Comparison of ENCODE assay signal across 8 cellular contexts in the genomic region with DNA sequence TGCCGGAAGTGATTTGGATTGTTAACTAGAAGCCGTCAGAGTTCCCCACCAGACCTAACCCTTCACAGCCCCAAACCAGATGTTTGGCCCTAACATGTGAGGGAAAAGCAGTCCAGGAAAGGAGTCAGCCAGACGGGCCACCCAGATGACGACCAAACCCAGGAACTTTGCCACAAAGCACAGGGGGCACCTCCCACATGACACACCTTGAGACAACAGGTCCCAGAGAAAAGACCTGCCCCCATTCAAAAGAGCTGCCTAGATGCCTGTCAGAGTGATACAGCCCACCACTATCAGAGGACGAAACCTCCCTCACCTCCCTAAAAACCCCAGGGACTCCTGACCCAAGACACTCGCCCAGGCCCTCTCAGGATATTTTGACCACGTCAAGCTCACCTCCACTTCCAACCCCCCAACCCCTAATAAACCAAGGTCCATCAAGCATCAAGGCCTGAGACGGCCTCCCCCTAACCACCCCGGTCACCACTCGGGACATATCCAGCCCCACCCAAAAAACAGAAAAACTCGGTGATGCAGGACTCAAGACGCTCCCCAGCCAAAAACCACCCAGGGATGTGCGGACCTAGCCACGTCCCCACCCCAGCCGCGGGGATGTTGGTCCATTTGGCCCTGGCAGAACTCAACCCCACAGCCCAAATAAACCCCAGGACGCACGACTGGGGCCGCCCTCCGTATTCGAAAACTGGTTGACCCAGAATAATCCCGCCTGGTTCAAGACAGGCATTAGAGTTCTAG.
A peak's percentile ranks its signal among the peaks of the same experiment; 100 is the strongest.
DNase-seq lines count a peak whose midpoint lies in the region; ATAC-seq and TF ChIP-seq lines count a peak whose summit lies in the region.

No MANE protein-coding gene starts in this region.

- DNase-seq in AG20443 (ENCODE audit: low spot score) (peak; percentile 72), NCI-H2196 treated with DMSO at 0.1 percent for 48 hours (lab: John Stamatoyannopoulos, UW; ENCODE audit: unreplicated experiment) (no peak), NCI-H2171 treated with DMSO at 0.1 percent for 48 hours (lab: John Stamatoyannopoulos, UW) (no peak), NOMO-1 treated with DMSO at 0.1 percent for 48 hours (lab: John Stamatoyannopoulos, UW; ENCODE audit: unreplicated experiment) (no peak)
- DNase-seq in effector memory CD8-positive, alpha-beta T cell: no peak

- H3K36me3 ChIP-seq in OCI-LY3 (replicated peaks; ENCODE audit: low read depth, low read length) (no peaks in the 10 kb centered on the region), muscle layer of colon (ENCODE audit: insufficient read depth, low read length) (no peaks in the 10 kb centered on the region)

- H3K4me1 ChIP-seq in OCI-LY3 (ENCODE audit: low read length): peaks cover 10% of the 10 kb centered on the region
- peaks cover 10% of the 10 kb centered on the region for H3K4me1 ChIP-seq in muscle layer of colon (ENCODE audit: insufficient read depth, low read length)

- peak overlapping the region; percentile 100 for H2AFZ ChIP-seq in OCI-LY3 (ENCODE audit: low read depth, low read length)

- H3K79me2 ChIP-seq in OCI-LY3 (ENCODE audit: low read length): peaks cover 23% of the 10 kb centered on the region

- H3K27me3 Mint-ChIP-seq in effector memory CD8-positive, alpha-beta T cell: peaks cover 10 to 14% of the 10 kb centered on the region in 2 donors

- no peak for TF ChIP-seq CTCF in OCI-LY3 (IDR thresholded peaks at IDR 0.05; ENCODE audit: low read depth, low read length)

- peak overlapping the region; percentile 93 to 94 for H3K27ac Mint-ChIP-seq in effector memory CD8-positive, alpha-beta T cell

- peak overlapping the region; percentile 79 for H3K4me2 ChIP-seq in OCI-LY3 (ENCODE audit: low read length)

- peaks cover 4% of the 10 kb centered on the region for H3K36me3 Mint-ChIP-seq in effector memory CD8-positive, alpha-beta T cell (ENCODE audit: insufficient read depth)

- H3K27ac ChIP-seq in OCI-LY3 (ENCODE audit: low read length) (peak overlapping the region; percentile 64), muscle layer of colon (ENCODE audit: low read depth, low read length) (peak overlapping the region; percentile 94)

- H3K4me1 Mint-ChIP-seq in effector memory CD8-positive, alpha-beta T cell (ENCODE audit: low read depth in 2 of 2): peaks cover 16 to 22% of the 10 kb centered on the region in 2 donors

- peak overlapping the region; percentile 89 for H3K4me3 ChIP-seq in OCI-LY3 (ENCODE audit: low read length)
- peak overlapping the region; percentile 95 to 98 for H3K4me3 ChIP-seq in muscle layer of colon (ENCODE audit: low read depth in 1 of 2, low read length in 2 of 2)

- H3K9ac ChIP-seq in OCI-LY3 (ENCODE audit: low read length) (peak overlapping the region; percentile 84), muscle layer of colon (ENCODE audit: low read length) (peak overlapping the region; percentile 87)

- H3K9me3 Mint-ChIP-seq in effector memory CD8-positive, alpha-beta T cell: no peaks in the 10 kb centered on the region

- peak overlapping the region; percentile 98 to 99 for H3K4me3 Mint-ChIP-seq in effector memory CD8-positive, alpha-beta T cell

- H3K9me3 ChIP-seq in OCI-LY3 (ENCODE audit: insufficient read depth, low read length): no peaks in the 10 kb centered on the region
- no peaks in the 10 kb centered on the region for H3K9me3 ChIP-seq in muscle layer of colon (ENCODE audit: low read length)

- H3K27me3 ChIP-seq in OCI-LY3 (ENCODE audit: low read depth, low read length) (peaks cover 9% of the 10 kb centered on the region; the same call in 1 of the 2 replicates), muscle layer of colon (ENCODE audit: control insufficient read depth in 1 of 2, insufficient read depth in 2 of 2, low read length in 2 of 2) (no peaks in the 10 kb centered on the region)

- no peaks in the 10 kb centered on the region for H4K20me1 ChIP-seq in OCI-LY3 (ENCODE audit: insufficient read depth, low read length)

- ATAC-seq in GM21529 (IDR thresholded peaks at IDR 0.05; ENCODE audit: unreplicated experiment): peak; percentile 5
- peak; percentile 7 for ATAC-seq in effector memory CD8-positive, alpha-beta T cell (replicated peaks)
